In the genomic region with DNA sequence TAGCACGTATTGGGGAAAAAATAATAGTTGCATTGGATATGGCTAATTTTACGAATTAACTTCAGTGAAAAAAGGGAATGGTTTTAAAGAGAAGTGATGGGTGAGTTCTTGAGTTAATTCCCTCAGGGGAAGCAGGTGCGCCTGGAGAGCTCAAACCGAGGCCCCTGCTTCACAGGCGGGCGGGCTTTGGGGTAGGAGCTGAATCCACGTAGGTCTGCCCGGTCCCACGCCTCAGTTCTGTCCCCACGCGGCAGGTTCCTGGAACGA, we compare ENCODE assay signal across 1 cellular context.
TF ChIP-seq lines count a peak whose summit lies in the region.

No MANE protein-coding gene starts in this region.

TF ChIP-seq in K562, 482 proteins besides CTCF, POLR2A, EP300 and RAD21 (continued from another document and continues in another):
- TF ChIP-seq, protein P1, sequence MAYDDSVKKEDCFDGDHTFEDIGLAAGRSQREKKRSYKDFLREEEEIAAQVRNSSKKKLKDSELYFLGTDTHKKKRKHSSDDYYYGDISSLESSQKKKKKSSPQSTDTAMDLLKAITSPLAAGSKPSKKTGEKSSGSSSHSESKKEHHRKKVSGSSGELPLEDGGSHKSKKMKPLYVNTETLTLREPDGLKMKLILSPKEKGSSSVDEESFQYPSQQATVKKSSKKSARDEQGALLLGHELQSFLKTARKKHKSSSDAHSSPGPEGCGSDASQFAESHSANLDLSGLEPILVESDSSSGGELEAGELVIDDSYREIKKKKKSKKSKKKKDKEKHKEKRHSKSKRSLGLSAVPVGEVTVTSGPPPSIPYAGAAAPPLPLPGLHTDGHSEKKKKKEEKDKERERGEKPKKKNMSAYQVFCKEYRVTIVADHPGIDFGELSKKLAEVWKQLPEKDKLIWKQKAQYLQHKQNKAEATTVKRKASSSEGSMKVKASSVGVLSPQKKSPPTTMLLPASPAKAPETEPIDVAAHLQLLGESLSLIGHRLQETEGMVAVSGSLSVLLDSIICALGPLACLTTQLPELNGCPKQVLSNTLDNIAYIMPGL (CRISPR knock-in tag; IDR thresholded peaks at IDR 0.05): no peak
- TF ChIP-seq POLR3G (IDR thresholded peaks at IDR 0.05; ENCODE audit: extremely low read depth, insufficient read length, insufficient replicate concordance): no peak
- no peak for TF ChIP-seq POLR3A (IDR thresholded peaks at IDR 0.05; ENCODE audit: borderline replicate concordance, extremely low read depth, insufficient read depth, insufficient read length)
- no peak for TF ChIP-seq TAL1 (IDR thresholded peaks at IDR 0.05)
- no peak for TF ChIP-seq SRSF1 (IDR thresholded peaks at IDR 0.05; ENCODE audit: low read depth, low read length)
- TF ChIP-seq, protein P2, sequence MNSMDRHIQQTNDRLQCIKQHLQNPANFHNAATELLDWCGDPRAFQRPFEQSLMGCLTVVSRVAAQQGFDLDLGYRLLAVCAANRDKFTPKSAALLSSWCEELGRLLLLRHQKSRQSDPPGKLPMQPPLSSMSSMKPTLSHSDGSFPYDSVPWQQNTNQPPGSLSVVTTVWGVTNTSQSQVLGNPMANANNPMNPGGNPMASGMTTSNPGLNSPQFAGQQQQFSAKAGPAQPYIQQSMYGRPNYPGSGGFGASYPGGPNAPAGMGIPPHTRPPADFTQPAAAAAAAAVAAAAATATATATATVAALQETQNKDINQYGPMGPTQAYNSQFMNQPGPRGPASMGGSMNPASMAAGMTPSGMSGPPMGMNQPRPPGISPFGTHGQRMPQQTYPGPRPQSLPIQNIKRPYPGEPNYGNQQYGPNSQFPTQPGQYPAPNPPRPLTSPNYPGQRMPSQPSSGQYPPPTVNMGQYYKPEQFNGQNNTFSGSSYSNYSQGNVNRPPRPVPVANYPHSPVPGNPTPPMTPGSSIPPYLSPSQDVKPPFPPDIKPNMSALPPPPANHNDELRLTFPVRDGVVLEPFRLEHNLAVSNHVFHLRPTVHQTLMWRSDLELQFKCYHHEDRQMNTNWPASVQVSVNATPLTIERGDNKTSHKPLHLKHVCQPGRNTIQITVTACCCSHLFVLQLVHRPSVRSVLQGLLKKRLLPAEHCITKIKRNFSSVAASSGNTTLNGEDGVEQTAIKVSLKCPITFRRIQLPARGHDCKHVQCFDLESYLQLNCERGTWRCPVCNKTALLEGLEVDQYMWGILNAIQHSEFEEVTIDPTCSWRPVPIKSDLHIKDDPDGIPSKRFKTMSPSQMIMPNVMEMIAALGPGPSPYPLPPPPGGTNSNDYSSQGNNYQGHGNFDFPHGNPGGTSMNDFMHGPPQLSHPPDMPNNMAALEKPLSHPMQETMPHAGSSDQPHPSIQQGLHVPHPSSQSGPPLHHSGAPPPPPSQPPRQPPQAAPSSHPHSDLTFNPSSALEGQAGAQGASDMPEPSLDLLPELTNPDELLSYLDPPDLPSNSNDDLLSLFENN (IDR thresholded peaks at IDR 0.05; ENCODE audit: low read depth in 2 of 2, low read length in 2 of 2): no peak
- TF ChIP-seq MED1 (CRISPR knock-in tag; IDR thresholded peaks at IDR 0.05; ENCODE audit: borderline replicate concordance): no peak
- TF ChIP-seq ZNF263 (CRISPR knock-in tag; IDR thresholded peaks at IDR 0.05; ENCODE audit: borderline replicate concordance): 0 out of 2 replicates have a peak, but pooled peaks have one; percentile 50
- TF ChIP-seq, protein P3, sequence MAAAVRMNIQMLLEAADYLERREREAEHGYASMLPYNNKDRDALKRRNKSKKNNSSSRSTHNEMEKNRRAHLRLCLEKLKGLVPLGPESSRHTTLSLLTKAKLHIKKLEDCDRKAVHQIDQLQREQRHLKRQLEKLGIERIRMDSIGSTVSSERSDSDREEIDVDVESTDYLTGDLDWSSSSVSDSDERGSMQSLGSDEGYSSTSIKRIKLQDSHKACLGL (CRISPR knock-in tag; IDR thresholded peaks at IDR 0.05; ENCODE audit: borderline replicate concordance, poor library complexity, severe bottlenecking): peak; percentile 25
- 0 out of 4 replicates have a peak, but pooled peaks of 1 of the 2 experiments have one; percentile 7 for TF ChIP-seq NRF1 (conservative IDR thresholded peaks at IDR 0.05 in 1 of 2, IDR thresholded peaks at IDR 0.05 in 1 of 2)
- no peak for TF ChIP-seq MYC (IDR thresholded peaks at IDR 0.05; ENCODE audit: low read depth, low read length)
- TF ChIP-seq MYC (CRISPR knock-in tag; IDR thresholded peaks at IDR 0.05; ENCODE audit: borderline replicate concordance, low read depth): 0 out of 2 replicates have a peak, but pooled peaks have one; percentile 22
- peak; percentile 44; the same call in 1 of the 2 replicates for TF ChIP-seq FOXJ2 (tag; IDR thresholded peaks at IDR 0.05)
- 0 out of 4 replicates have a peak, but pooled peaks of 1 of the 2 experiments have one; percentile 52 for TF ChIP-seq HDAC1 (IDR thresholded peaks at IDR 0.05)
- TF ChIP-seq, protein P4, sequence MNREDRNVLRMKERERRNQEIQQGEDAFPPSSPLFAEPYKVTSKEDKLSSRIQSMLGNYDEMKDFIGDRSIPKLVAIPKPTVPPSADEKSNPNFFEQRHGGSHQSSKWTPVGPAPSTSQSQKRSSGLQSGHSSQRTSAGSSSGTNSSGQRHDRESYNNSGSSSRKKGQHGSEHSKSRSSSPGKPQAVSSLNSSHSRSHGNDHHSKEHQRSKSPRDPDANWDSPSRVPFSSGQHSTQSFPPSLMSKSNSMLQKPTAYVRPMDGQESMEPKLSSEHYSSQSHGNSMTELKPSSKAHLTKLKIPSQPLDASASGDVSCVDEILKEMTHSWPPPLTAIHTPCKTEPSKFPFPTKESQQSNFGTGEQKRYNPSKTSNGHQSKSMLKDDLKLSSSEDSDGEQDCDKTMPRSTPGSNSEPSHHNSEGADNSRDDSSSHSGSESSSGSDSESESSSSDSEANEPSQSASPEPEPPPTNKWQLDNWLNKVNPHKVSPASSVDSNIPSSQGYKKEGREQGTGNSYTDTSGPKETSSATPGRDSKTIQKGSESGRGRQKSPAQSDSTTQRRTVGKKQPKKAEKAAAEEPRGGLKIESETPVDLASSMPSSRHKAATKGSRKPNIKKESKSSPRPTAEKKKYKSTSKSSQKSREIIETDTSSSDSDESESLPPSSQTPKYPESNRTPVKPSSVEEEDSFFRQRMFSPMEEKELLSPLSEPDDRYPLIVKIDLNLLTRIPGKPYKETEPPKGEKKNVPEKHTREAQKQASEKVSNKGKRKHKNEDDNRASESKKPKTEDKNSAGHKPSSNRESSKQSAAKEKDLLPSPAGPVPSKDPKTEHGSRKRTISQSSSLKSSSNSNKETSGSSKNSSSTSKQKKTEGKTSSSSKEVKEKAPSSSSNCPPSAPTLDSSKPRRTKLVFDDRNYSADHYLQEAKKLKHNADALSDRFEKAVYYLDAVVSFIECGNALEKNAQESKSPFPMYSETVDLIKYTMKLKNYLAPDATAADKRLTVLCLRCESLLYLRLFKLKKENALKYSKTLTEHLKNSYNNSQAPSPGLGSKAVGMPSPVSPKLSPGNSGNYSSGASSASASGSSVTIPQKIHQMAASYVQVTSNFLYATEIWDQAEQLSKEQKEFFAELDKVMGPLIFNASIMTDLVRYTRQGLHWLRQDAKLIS (CRISPR knock-in tag; IDR thresholded peaks at IDR 0.05): no peak
- no peak for TF ChIP-seq TRIM28 (IDR thresholded peaks at IDR 0.05)
- TF ChIP-seq HDAC2 (IDR thresholded peaks at IDR 0.05): 0 out of 2 replicates have a peak, but pooled peaks have one; percentile 36
- peak; percentile 36 for TF ChIP-seq NFIX (CRISPR knock-in tag; IDR thresholded peaks at IDR 0.05; ENCODE audit: low read depth)
- peak; percentile 36; the same call in 1 of the 2 replicates for TF ChIP-seq PHB (CRISPR knock-in tag; IDR thresholded peaks at IDR 0.05)
- TF ChIP-seq OTX1 (CRISPR knock-in tag; IDR thresholded peaks at IDR 0.05): peak; percentile 61; the same call in 1 of the 2 replicates
- TF ChIP-seq ELF4 (CRISPR knock-in tag; IDR thresholded peaks at IDR 0.05): peak; percentile 77; the same call in 1 of the 2 replicates
- TF ChIP-seq, protein P5, sequence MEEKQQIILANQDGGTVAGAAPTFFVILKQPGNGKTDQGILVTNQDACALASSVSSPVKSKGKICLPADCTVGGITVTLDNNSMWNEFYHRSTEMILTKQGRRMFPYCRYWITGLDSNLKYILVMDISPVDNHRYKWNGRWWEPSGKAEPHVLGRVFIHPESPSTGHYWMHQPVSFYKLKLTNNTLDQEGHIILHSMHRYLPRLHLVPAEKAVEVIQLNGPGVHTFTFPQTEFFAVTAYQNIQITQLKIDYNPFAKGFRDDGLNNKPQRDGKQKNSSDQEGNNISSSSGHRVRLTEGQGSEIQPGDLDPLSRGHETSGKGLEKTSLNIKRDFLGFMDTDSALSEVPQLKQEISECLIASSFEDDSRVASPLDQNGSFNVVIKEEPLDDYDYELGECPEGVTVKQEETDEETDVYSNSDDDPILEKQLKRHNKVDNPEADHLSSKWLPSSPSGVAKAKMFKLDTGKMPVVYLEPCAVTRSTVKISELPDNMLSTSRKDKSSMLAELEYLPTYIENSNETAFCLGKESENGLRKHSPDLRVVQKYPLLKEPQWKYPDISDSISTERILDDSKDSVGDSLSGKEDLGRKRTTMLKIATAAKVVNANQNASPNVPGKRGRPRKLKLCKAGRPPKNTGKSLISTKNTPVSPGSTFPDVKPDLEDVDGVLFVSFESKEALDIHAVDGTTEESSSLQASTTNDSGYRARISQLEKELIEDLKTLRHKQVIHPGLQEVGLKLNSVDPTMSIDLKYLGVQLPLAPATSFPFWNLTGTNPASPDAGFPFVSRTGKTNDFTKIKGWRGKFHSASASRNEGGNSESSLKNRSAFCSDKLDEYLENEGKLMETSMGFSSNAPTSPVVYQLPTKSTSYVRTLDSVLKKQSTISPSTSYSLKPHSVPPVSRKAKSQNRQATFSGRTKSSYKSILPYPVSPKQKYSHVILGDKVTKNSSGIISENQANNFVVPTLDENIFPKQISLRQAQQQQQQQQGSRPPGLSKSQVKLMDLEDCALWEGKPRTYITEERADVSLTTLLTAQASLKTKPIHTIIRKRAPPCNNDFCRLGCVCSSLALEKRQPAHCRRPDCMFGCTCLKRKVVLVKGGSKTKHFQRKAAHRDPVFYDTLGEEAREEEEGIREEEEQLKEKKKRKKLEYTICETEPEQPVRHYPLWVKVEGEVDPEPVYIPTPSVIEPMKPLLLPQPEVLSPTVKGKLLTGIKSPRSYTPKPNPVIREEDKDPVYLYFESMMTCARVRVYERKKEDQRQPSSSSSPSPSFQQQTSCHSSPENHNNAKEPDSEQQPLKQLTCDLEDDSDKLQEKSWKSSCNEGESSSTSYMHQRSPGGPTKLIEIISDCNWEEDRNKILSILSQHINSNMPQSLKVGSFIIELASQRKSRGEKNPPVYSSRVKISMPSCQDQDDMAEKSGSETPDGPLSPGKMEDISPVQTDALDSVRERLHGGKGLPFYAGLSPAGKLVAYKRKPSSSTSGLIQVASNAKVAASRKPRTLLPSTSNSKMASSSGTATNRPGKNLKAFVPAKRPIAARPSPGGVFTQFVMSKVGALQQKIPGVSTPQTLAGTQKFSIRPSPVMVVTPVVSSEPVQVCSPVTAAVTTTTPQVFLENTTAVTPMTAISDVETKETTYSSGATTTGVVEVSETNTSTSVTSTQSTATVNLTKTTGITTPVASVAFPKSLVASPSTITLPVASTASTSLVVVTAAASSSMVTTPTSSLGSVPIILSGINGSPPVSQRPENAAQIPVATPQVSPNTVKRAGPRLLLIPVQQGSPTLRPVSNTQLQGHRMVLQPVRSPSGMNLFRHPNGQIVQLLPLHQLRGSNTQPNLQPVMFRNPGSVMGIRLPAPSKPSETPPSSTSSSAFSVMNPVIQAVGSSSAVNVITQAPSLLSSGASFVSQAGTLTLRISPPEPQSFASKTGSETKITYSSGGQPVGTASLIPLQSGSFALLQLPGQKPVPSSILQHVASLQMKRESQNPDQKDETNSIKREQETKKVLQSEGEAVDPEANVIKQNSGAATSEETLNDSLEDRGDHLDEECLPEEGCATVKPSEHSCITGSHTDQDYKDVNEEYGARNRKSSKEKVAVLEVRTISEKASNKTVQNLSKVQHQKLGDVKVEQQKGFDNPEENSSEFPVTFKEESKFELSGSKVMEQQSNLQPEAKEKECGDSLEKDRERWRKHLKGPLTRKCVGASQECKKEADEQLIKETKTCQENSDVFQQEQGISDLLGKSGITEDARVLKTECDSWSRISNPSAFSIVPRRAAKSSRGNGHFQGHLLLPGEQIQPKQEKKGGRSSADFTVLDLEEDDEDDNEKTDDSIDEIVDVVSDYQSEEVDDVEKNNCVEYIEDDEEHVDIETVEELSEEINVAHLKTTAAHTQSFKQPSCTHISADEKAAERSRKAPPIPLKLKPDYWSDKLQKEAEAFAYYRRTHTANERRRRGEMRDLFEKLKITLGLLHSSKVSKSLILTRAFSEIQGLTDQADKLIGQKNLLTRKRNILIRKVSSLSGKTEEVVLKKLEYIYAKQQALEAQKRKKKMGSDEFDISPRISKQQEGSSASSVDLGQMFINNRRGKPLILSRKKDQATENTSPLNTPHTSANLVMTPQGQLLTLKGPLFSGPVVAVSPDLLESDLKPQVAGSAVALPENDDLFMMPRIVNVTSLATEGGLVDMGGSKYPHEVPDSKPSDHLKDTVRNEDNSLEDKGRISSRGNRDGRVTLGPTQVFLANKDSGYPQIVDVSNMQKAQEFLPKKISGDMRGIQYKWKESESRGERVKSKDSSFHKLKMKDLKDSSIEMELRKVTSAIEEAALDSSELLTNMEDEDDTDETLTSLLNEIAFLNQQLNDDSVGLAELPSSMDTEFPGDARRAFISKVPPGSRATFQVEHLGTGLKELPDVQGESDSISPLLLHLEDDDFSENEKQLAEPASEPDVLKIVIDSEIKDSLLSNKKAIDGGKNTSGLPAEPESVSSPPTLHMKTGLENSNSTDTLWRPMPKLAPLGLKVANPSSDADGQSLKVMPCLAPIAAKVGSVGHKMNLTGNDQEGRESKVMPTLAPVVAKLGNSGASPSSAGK (IDR thresholded peaks at IDR 0.05): no peak
- no peak for TF ChIP-seq ZC3H8 (IDR thresholded peaks at IDR 0.05)
- TF ChIP-seq CREM (IDR thresholded peaks at IDR 0.05; ENCODE audit: low read depth): peak; percentile 73; the same call in 1 of the 2 replicates
- TF ChIP-seq ZNF12 (CRISPR knock-in tag; IDR thresholded peaks at IDR 0.05): 0 out of 2 replicates have a peak, but pooled peaks have one; percentile 4
- TF ChIP-seq TEAD1 (CRISPR knock-in tag; IDR thresholded peaks at IDR 0.05): 0 out of 4 replicates have a peak, but pooled peaks of 1 of the 2 experiments have one; percentile 11
- TF ChIP-seq GABPB2 (CRISPR knock-in tag; conservative IDR thresholded peaks at IDR 0.05): no peak
- TF ChIP-seq, protein P6, sequence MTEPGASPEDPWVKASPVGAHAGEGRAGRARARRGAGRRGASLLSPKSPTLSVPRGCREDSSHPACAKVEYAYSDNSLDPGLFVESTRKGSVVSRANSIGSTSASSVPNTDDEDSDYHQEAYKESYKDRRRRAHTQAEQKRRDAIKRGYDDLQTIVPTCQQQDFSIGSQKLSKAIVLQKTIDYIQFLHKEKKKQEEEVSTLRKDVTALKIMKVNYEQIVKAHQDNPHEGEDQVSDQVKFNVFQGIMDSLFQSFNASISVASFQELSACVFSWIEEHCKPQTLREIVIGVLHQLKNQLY (CRISPR knock-in tag; conservative IDR thresholded peaks at IDR 0.05): 0 out of 4 replicates have a peak, but pooled peaks of 1 of the 2 experiments have one; percentile 11
- no peak for TF ChIP-seq ASH1L (IDR thresholded peaks at IDR 0.05; ENCODE audit: borderline replicate concordance, low read depth, partially characterized antibody)
- no peak for TF ChIP-seq RBM14 (IDR thresholded peaks at IDR 0.05; ENCODE audit: borderline replicate concordance, insufficient read depth, low read depth, low read length)
- TF ChIP-seq, protein P7, sequence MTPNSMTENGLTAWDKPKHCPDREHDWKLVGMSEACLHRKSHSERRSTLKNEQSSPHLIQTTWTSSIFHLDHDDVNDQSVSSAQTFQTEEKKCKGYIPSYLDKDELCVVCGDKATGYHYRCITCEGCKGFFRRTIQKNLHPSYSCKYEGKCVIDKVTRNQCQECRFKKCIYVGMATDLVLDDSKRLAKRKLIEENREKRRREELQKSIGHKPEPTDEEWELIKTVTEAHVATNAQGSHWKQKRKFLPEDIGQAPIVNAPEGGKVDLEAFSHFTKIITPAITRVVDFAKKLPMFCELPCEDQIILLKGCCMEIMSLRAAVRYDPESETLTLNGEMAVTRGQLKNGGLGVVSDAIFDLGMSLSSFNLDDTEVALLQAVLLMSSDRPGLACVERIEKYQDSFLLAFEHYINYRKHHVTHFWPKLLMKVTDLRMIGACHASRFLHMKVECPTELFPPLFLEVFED (CRISPR knock-in tag; conservative IDR thresholded peaks at IDR 0.05): 0 out of 2 replicates have a peak, but pooled peaks have one; percentile 32
